In the genomic region with DNA sequence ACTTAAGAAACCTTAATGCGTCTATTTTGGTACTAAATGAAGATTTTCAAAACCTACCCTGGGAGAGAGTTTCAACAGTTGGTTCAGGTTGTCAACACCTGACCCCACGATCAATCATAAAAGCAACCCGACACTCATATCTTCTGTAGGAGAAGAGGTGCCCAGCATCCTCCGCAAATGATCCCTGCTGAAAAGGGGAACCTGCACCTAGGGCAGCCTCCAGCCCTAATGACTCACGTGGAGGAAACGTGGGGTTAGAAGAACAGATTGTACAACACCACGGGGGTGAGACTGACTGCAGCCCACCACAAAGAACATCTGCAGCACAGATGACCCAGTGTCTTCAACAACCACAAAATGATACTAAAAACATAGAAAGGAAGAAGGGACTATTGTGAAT, we compare ENCODE assay signal across 11 cellular contexts.
DNase-seq lines count a peak whose midpoint lies in the region; ATAC-seq lines count a peak whose summit lies in the region.
"Had no signal": no experiment of that assay in that cellular context is flagged by ENCODE, and none has a peak within 500 bp of the region (broad histone marks: within the 10 kb centered on the region; RNA-seq: fewer than 3 reads in every experiment).

No MANE protein-coding gene starts in this region.

- peak; percentile 53 for ATAC-seq in GM19043 (IDR thresholded peaks at IDR 0.05; ENCODE audit: low read depth, unreplicated experiment)
- peak; percentile 38 for ATAC-seq in HG03025 (IDR thresholded peaks at IDR 0.05; ENCODE audit: low FRiP score, unreplicated experiment)
- peak; percentile 76 for ATAC-seq in stimulated activated memory B cell treated with anti-CD40 and anti-IgM and Interleukin-4, amounts not matched to agents 10 μg/mL and 1 μg/mL and 100 μg/mL, for 72 hours
- no peak for ATAC-seq in HG02571 (IDR thresholded peaks at IDR 0.05; ENCODE audit: unreplicated experiment)
- ATAC-seq: effector memory CD8-positive, alpha-beta T cell; stimulated activated effector memory CD8-positive, alpha-beta T cell treated with anti-CD3 and anti-CD28 coated beads, Interleukin-12 subunit alpha, Interleukin-12 subunit beta, amount 100 ng/mL, for 72 hours had no signal

- H3K4me1 Mint-ChIP-seq in stimulated activated memory B cell treated with anti-CD40 and anti-IgM and Interleukin-4, amounts not matched to agents 10 μg/mL and 1 μg/mL and 100 μg/mL, for 72 hours, result peaks cover 42% of the 10 kb centered on the region
- H3K4me1 Mint-ChIP-seq: stimulated activated effector memory CD8-positive, alpha-beta T cell treated with anti-CD3 and anti-CD28 coated beads, Interleukin-12 subunit alpha, Interleukin-12 subunit beta, amount 100 ng/mL, for 72 hours had no signal

- H3K36me3 Mint-ChIP-seq in stimulated activated memory B cell treated with anti-CD40 and anti-IgM and Interleukin-4, amounts not matched to agents 10 μg/mL and 1 μg/mL and 100 μg/mL, for 72 hours, result no peaks in the 10 kb centered on the region
- H3K36me3 Mint-ChIP-seq: stimulated activated effector memory CD8-positive, alpha-beta T cell treated with anti-CD3 and anti-CD28 coated beads, Interleukin-12 subunit alpha, Interleukin-12 subunit beta, amount 100 ng/mL, for 72 hours had no signal

- DNase-seq in SIG-M5 treated with dmso at 0.1 percent for 504 hours (lab: John Stamatoyannopoulos, UW; ENCODE audit: unreplicated experiment) (peak; percentile 46), posterior vena cava (ENCODE audit: low spot score) (no peak), AG20443 (ENCODE audit: low spot score) (no peak)
- DNase-seq: effector memory CD8-positive, alpha-beta T cell; NCI-H1694 treated with DMSO at 0.1 percent for 48 hours; retina had no signal

- H3K4me3 Mint-ChIP-seq in stimulated activated memory B cell treated with anti-CD40 and anti-IgM and Interleukin-4, amounts not matched to agents 10 μg/mL and 1 μg/mL and 100 μg/mL, for 72 hours, result no peak overlapping the region
- H3K4me3 Mint-ChIP-seq: effector memory CD8-positive, alpha-beta T cell; stimulated activated effector memory CD8-positive, alpha-beta T cell treated with anti-CD3 and anti-CD28 coated beads, Interleukin-12 subunit alpha, Interleukin-12 subunit beta, amount 100 ng/mL, for 72 hours had no signal

- intact Hi-C loops in posterior vena cava (cut with DNase I), result no loop called here

- peak overlapping the region; percentile 33 for H3K27ac Mint-ChIP-seq in stimulated activated memory B cell treated with anti-CD40 and anti-IgM and Interleukin-4, amounts not matched to agents 10 μg/mL and 1 μg/mL and 100 μg/mL, for 72 hours
- H3K27ac Mint-ChIP-seq: effector memory CD8-positive, alpha-beta T cell; stimulated activated effector memory CD8-positive, alpha-beta T cell treated with anti-CD3 and anti-CD28 coated beads, Interleukin-12 subunit alpha, Interleukin-12 subunit beta, amount 100 ng/mL, for 72 hours had no signal

- H3K9me3 Mint-ChIP-seq in stimulated activated memory B cell treated with anti-CD40 and anti-IgM and Interleukin-4, amounts not matched to agents 10 μg/mL and 1 μg/mL and 100 μg/mL, for 72 hours, result no peaks in the 10 kb centered on the region
- H3K9me3 Mint-ChIP-seq: effector memory CD8-positive, alpha-beta T cell; stimulated activated effector memory CD8-positive, alpha-beta T cell treated with anti-CD3 and anti-CD28 coated beads, Interleukin-12 subunit alpha, Interleukin-12 subunit beta, amount 100 ng/mL, for 72 hours had no signal

- H3K27me3 Mint-ChIP-seq in stimulated activated memory B cell treated with anti-CD40 and anti-IgM and Interleukin-4, amounts not matched to agents 10 μg/mL and 1 μg/mL and 100 μg/mL, for 72 hours, result peaks cover 45% of the 10 kb centered on the region
